Comparison of ENCODE assay signal across 8 cellular contexts in the genomic region with DNA sequence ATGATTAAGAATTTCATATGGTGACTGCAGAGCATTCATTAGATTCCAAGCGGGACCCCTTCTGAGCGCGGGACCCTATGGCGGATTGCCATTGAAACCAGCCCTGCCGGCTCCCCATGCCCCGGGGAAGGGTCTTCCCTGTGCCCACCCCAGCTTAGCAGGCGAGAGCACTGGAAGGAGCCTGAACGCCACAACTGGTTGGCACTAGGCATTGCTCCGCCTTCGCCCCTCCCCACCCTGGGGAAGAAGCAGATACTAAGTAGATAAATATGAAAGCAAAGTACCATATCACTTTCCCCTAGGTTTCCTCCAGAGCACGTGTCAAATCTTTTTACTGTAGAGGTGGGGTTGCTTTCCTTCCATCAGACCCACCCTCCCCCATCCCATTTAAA.
DNase-seq lines count a peak whose midpoint lies in the region; ATAC-seq and TF ChIP-seq lines count a peak whose summit lies in the region.

No MANE protein-coding gene starts in this region.

- CTCF ChIA-PET in activated CD4-positive, alpha-beta T cell treated with anti-CD3 and anti-CD28 coated beads for 36 hours (lab: Charles Lee) = interaction anchor here (0.7 to 1.2 kb wide), 2 partner anchors 38 to 1889 kb away, joined by 3 read pairs; no protein-coding TSS in a partner anchor

- H3K27me3 Mint-ChIP-seq in activated CD4-positive, alpha-beta T cell treated with anti-CD3 and anti-CD28 coated beads for 36 hours = peaks cover 32% of the 10 kb centered on the region
- H3K27me3 Mint-ChIP-seq in memory B cell = peaks cover 6% of the 10 kb centered on the region

- TF ChIP-seq POLR2A in vagina (IDR thresholded peaks at IDR 0.05) = no peak

- peak overlapping the region; percentile 72 for H3K27ac ChIP-seq in vagina

- H3K4me1 Mint-ChIP-seq in activated CD4-positive, alpha-beta T cell treated with anti-CD3 and anti-CD28 coated beads for 36 hours = peaks cover 2% of the 10 kb centered on the region
- H3K4me1 Mint-ChIP-seq in memory B cell = peaks cover 2% of the 10 kb centered on the region

- no peak for TF ChIP-seq CTCF in choroid plexus epithelial cell (conservative IDR thresholded peaks at IDR 0.05; ENCODE audit: low read depth, low read length)
- TF ChIP-seq CTCF in vagina (IDR thresholded peaks at IDR 0.05) = no peak
- no peak for TF ChIP-seq CTCF in GM20000 (IDR thresholded peaks at IDR 0.05; ENCODE audit: extremely low read depth, missing control alignments)

- DNase-seq in activated CD4-positive, alpha-beta T cell treated with anti-CD3 and anti-CD28 coated beads for 48 hours = peak; percentile 5
- DNase-seq in activated CD4-positive, alpha-beta T cell treated with anti-CD3 and anti-CD28 coated beads for 36 hours = no peak
- peak; percentile 8 for DNase-seq in choroid plexus epithelial cell (ENCODE audit: low read depth)
- no peak for DNase-seq in memory B cell (ENCODE audit: low spot score in 2 of 2)
- DNase-seq in vagina (ENCODE audit: extremely low spot score in 2 of 2) = no peak
- no peak for DNase-seq in Kasumi-1 (lab: John Stamatoyannopoulos, UW)
- DNase-seq in GM20000 (ENCODE audit: low spot score) = no peak

- no peaks in the 10 kb centered on the region for H3K36me3 Mint-ChIP-seq in activated CD4-positive, alpha-beta T cell treated with anti-CD3 and anti-CD28 coated beads for 36 hours (ENCODE audit: low read depth)
- no peaks in the 10 kb centered on the region for H3K36me3 Mint-ChIP-seq in memory B cell

- no peak for ATAC-seq in activated CD4-positive, alpha-beta T cell treated with anti-CD3 and anti-CD28 coated beads for 36 hours
- ATAC-seq in memory B cell (ENCODE audit: low read depth) (peak; percentile 41), GM18858 (IDR thresholded peaks at IDR 0.05; ENCODE audit: unreplicated experiment) (no peak)

- intact Hi-C loops in activated CD4-positive, alpha-beta T cell treated with anti-CD3 and anti-CD28 coated beads for 36 hours (cut with DNase I, micrococcal nuclease) = no loop called here
- intact Hi-C loops in vagina (cut with DNase I) = no loop called here

- H3K9me3 ChIP-seq in vagina = no peaks in the 10 kb centered on the region

- H3K27me3 ChIP-seq in vagina = no peaks in the 10 kb centered on the region

- H3K4me3 ChIP-seq in choroid plexus epithelial cell (ENCODE audit: low read depth, low read length) = peak overlapping the region; percentile 54
- peak overlapping the region; percentile 46 to 52 for H3K4me3 ChIP-seq in vagina

- H3K36me3 ChIP-seq in vagina = no peaks in the 10 kb centered on the region

- no peak overlapping the region for H3K4me3 Mint-ChIP-seq in activated CD4-positive, alpha-beta T cell treated with anti-CD3 and anti-CD28 coated beads for 36 hours
- peak overlapping the region; percentile 33 for H3K4me3 Mint-ChIP-seq in memory B cell

- H3K27ac Mint-ChIP-seq in activated CD4-positive, alpha-beta T cell treated with anti-CD3 and anti-CD28 coated beads for 36 hours = no peak overlapping the region
- H3K27ac Mint-ChIP-seq in memory B cell = no peak overlapping the region

- POLR2A ChIA-PET in activated CD4-positive, alpha-beta T cell treated with anti-CD3 and anti-CD28 coated beads for 36 hours (lab: Charles Lee) = no interaction called here

- peaks cover 22% of the 10 kb centered on the region for H3K4me1 ChIP-seq in vagina

- H3K9me3 Mint-ChIP-seq in activated CD4-positive, alpha-beta T cell treated with anti-CD3 and anti-CD28 coated beads for 36 hours (ENCODE audit: low read depth) = no peaks in the 10 kb centered on the region
- no peaks in the 10 kb centered on the region for H3K9me3 Mint-ChIP-seq in memory B cell

Comparison
In these comparisons a context has a peak if more than half of its experiments do, and no peak if none do; other contexts are left out.
1. DNase-seq: peak in activated CD4-positive, alpha-beta T cell treated with anti-CD3 and anti-CD28 coated beads for 48 hours (single experiment) and choroid plexus epithelial cell (single experiment); none in activated CD4-positive, alpha-beta T cell treated with anti-CD3 and anti-CD28 coated beads for 36 hours (single experiment), memory B cell (0 of 2), vagina (0 of 2), Kasumi-1 (0 of 2) and GM20000 (single experiment).